ENCODE assay signal across 25 cellular contexts in genomic region chr11:11213117-11213516, GRCh38.
"Had no signal": no experiment of that assay in that cellular context is flagged by ENCODE, and none has a peak within 500 bp of the region (broad histone marks: within the 10 kb centered on the region; RNA-seq: fewer than 3 reads in every experiment).

No MANE protein-coding gene starts in this region.

- H3K4me1 Mint-ChIP-seq: activated CD4-positive, alpha-beta memory T cell treated with anti-CD3 and anti-CD28 coated beads, Interleukin-2, amount 10 ng/mL, durations not matched to agents 7 days and 5 days; activated naive CD8-positive, alpha-beta T cell treated with anti-CD3 and anti-CD28 coated beads, Interleukin-2, amount 50 U/mL, for 24 hours had no signal

- H3K4me3 ChIP-seq: colonic mucosa, dorsolateral prefrontal cortex, esophagus squamous epithelium, heart right ventricle, lower lobe of right lung, mucosa of descending colon, pancreas, thoracic aorta, upper lobe of left lung had no signal

- H3K36me3 ChIP-seq: brain microvascular endothelial cell, colonic mucosa, esophagus squamous epithelium, heart right ventricle, lower lobe of right lung, pancreas, thoracic aorta, upper lobe of left lung had no signal

- H3K27ac ChIP-seq: brain microvascular endothelial cell, colonic mucosa, dorsolateral prefrontal cortex, heart right ventricle, lower lobe of right lung, pancreas, upper lobe of left lung had no signal

- H3K4me1 ChIP-seq: colonic mucosa, lower lobe of right lung had no signal

- H3K9me3 Mint-ChIP-seq: activated CD4-positive, alpha-beta memory T cell treated with anti-CD3 and anti-CD28 coated beads, Interleukin-2, amount 10 ng/mL, durations not matched to agents 7 days and 5 days; activated naive CD8-positive, alpha-beta T cell treated with anti-CD3 and anti-CD28 coated beads, Interleukin-2, amount 50 U/mL, for 24 hours; activated T-helper 1 cell treated with anti-CD3 and anti-CD28 coated beads, Interleukin-12 subunit alpha, Interleukin-12 subunit beta, Interleukin-2, Interleukin-4 antibody, amounts not matched to agents 30 ng/mL and 10 ng/mL and 1 ng/mL, durations not matched to agents 14 hours and 24 hours and 36 hours; T-helper 1 cell treated with Interleukin-12 subunit alpha and Interleukin-12 subunit beta and Interleukin-4 antibody, amounts not matched to agents 30 μg/mL and 1 μg/mL, for 36 hours had no signal

- H3K27ac Mint-ChIP-seq: activated CD4-positive, alpha-beta memory T cell treated with anti-CD3 and anti-CD28 coated beads, Interleukin-2, amount 10 ng/mL, durations not matched to agents 7 days and 5 days; activated naive CD8-positive, alpha-beta T cell treated with anti-CD3 and anti-CD28 coated beads, Interleukin-2, amount 50 U/mL, for 24 hours; activated T-helper 1 cell treated with anti-CD3 and anti-CD28 coated beads, Interleukin-12 subunit alpha, Interleukin-12 subunit beta, Interleukin-2, Interleukin-4 antibody, amounts not matched to agents 30 ng/mL and 10 ng/mL and 1 ng/mL, durations not matched to agents 14 hours and 24 hours and 36 hours; nephron progenitor cell; T-helper 1 cell treated with Interleukin-12 subunit alpha and Interleukin-12 subunit beta and Interleukin-4 antibody, amounts not matched to agents 30 μg/mL and 1 μg/mL, for 36 hours had no signal

- ATAC-seq: activated naive CD8-positive, alpha-beta T cell treated with anti-CD3 and anti-CD28 coated beads, Interleukin-2, amount 50 U/mL, for 24 hours; left colon; lower lobe of right lung; mucosa of descending colon; pancreas had no signal

- H3K4me3 Mint-ChIP-seq: activated CD4-positive, alpha-beta memory T cell treated with anti-CD3 and anti-CD28 coated beads, Interleukin-2, amount 10 ng/mL, durations not matched to agents 7 days and 5 days; activated naive CD8-positive, alpha-beta T cell treated with anti-CD3 and anti-CD28 coated beads, Interleukin-2, amount 50 U/mL, for 24 hours; activated T-helper 1 cell treated with anti-CD3 and anti-CD28 coated beads, Interleukin-12 subunit alpha, Interleukin-12 subunit beta, Interleukin-2, Interleukin-4 antibody, amounts not matched to agents 30 ng/mL and 10 ng/mL and 1 ng/mL, durations not matched to agents 14 hours and 24 hours and 36 hours; nephron progenitor cell; T-helper 1 cell treated with Interleukin-12 subunit alpha and Interleukin-12 subunit beta and Interleukin-4 antibody, amounts not matched to agents 30 μg/mL and 1 μg/mL, for 36 hours had no signal

- H3K9me3 ChIP-seq: colonic mucosa, esophagus squamous epithelium, heart right ventricle, lower lobe of right lung, mucosa of descending colon, pancreas, thoracic aorta, upper lobe of left lung had no signal

- H3K27me3 Mint-ChIP-seq: activated naive CD8-positive, alpha-beta T cell treated with anti-CD3 and anti-CD28 coated beads, Interleukin-2, amount 50 U/mL, for 24 hours had no signal

- H3K27me3 ChIP-seq: brain microvascular endothelial cell, colonic mucosa, esophagus squamous epithelium, heart right ventricle, pancreas, upper lobe of left lung had no signal

- DNase-seq: activated CD4-positive, alpha-beta memory T cell treated with anti-CD3 and anti-CD28 coated beads, Interleukin-2, amount 10 ng/mL, durations not matched to agents 7 days and 5 days; activated CD4-positive, alpha-beta T cell treated with anti-CD3 and anti-CD28 coated beads for 48 hours; activated CD4-positive, CD25-positive, alpha-beta regulatory T cell; activated gamma-delta T cell; activated naive CD4-positive, alpha-beta T cell treated with anti-CD3 and anti-CD28 coated beads, Interleukin-2, amount 50 U/mL, for 16 hours; activated naive CD8-positive, alpha-beta T cell treated with anti-CD3 and anti-CD28 coated beads, Interleukin-2, amount 50 U/mL, for 24 hours; brain microvascular endothelial cell; central memory CD4-positive, alpha-beta T cell; colonic mucosa; dorsolateral prefrontal cortex; esophagus squamous epithelium; heart right ventricle; islet precursor cell; left colon; lower lobe of right lung; mesendoderm; mucosa of descending colon; nephron progenitor cell; pancreas; stimulated activated CD4-positive, alpha-beta T cell treated with anti-CD3 and anti-CD28 coated beads, Interleukin-4, amount 100 ng/mL, for 24 hours; stimulated activated naive CD4-positive, alpha-beta T cell treated with Interleukin-2 at 50 U/mL for 16 hours; upper lobe of left lung had no signal
